20 cellular contexts compared by ENCODE assay signal in the genomic region with DNA sequence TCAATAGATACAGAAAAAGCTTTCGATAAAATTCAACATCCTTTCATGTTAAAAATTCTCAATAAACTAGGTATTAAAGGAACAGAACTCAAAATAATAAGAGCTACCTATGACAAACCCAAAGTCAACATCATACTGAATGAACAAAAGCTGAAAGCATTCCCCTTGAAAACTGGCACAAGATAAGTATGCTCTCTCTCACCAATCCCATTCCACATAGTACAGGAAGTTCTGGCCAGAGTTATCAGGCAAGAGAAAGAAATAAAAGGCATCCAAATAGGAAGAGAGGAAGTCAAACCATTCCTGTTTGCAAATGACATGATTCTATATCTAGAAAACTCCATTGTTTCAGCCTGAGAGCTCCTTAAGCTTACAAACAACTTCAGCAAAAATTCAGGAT.
DNase-seq lines count a peak whose midpoint lies in the region; ATAC-seq and TF ChIP-seq lines count a peak whose summit lies in the region.
"Had no signal": no experiment of that assay in that cellular context is flagged by ENCODE, and none has a peak within 500 bp of the region (broad histone marks: within the 10 kb centered on the region; RNA-seq: fewer than 3 reads in every experiment).

No MANE protein-coding gene starts in this region.

- DNase-seq in MCF 10A (ENCODE audit: unreplicated experiment), result no peak
- no peak for DNase-seq in breast epithelium (ENCODE audit: low spot score in 2 of 2)
- peak; percentile 78 to 85 for DNase-seq in dermis microvascular lymphatic vessel endothelial cell (ENCODE audit: low read depth in 2 of 2)
- DNase-seq in nephron progenitor cell, result no peak
- DNase-seq in NCI-H1436 treated with DMSO at 0.1 percent for 48 hours (lab: John Stamatoyannopoulos, UW), result no peak
- DNase-seq: 8988T; ACHN; AML-193; BE2C; CD4-positive, alpha-beta T cell; CD8-positive, alpha-beta memory T cell; DMS 273 treated with DMSO at 0.1 percent for 48 hours; DND-41; GM23248; H7; HCEC 1CT had no signal

- H3K4me3 ChIP-seq in breast epithelium, result no peak overlapping the region
- H3K4me3 ChIP-seq: A549; BLaER1 treated with 17β-estradiol and CSF1 and Interleukin-3, amounts not matched to agents 10 nM and 100 nM; GM23248 had no signal

- intact Hi-C loops in MCF 10A (cut with micrococcal nuclease) (no loop called here), breast epithelium (cut with DNase I; ENCODE audit: low total_unique reads) (no loop called here)

- H3K4me1 Mint-ChIP-seq in MCF 10A (ENCODE audit: insufficient read depth, unreplicated experiment) (peaks cover 6% of the 10 kb centered on the region), nephron progenitor cell (no peaks in the 10 kb centered on the region)
- H3K4me1 Mint-ChIP-seq: CD14-positive monocyte; CD8-positive, alpha-beta memory T cell had no signal

- BruUV-seq in MCF 10A (replicated peaks; lab: Mats Ljungman, UMichigan), result no TSS peak

- H3K9me3 Mint-ChIP-seq in MCF 10A (ENCODE audit: unreplicated experiment) (no peaks in the 10 kb centered on the region), nephron progenitor cell (no peaks in the 10 kb centered on the region)

- POLR2A ChIA-PET in MCF 10A (lab: Yijun Ruan, JAX), result interaction anchor here (0.6 kb wide), 1 partner anchor 29 kb away, joined by 3 read pairs; no protein-coding TSS in a partner anchor

- H3K27ac ChIP-seq in breast epithelium, result no peak overlapping the region
- H3K27ac ChIP-seq: A549, GM23248 had no signal

- peak overlapping the region; percentile 31 for H3K27ac Mint-ChIP-seq in MCF 10A (ENCODE audit: low read depth, unreplicated experiment)
- H3K27ac Mint-ChIP-seq in nephron progenitor cell, result peak overlapping the region; percentile 30
- H3K27ac Mint-ChIP-seq: CD14-positive monocyte; CD4-positive, alpha-beta T cell; CD8-positive, alpha-beta memory T cell had no signal

- no peaks in the 10 kb centered on the region for H3K36me3 ChIP-seq in breast epithelium
- H3K36me3 ChIP-seq: BE2C; BLaER1 treated with 17β-estradiol and CSF1 and Interleukin-3, amounts not matched to agents 10 nM and 100 nM had no signal

- H3K27me3 Mint-ChIP-seq in MCF 10A (ENCODE audit: insufficient read depth, unreplicated experiment) (no peaks in the 10 kb centered on the region), nephron progenitor cell (ENCODE audit: low read depth, poor library complexity) (peaks cover 7% of the 10 kb centered on the region)
- H3K27me3 Mint-ChIP-seq: CD4-positive, alpha-beta T cell; CD8-positive, alpha-beta memory T cell had no signal

- no peaks in the 10 kb centered on the region for H3K4me1 ChIP-seq in breast epithelium
- H3K4me1 ChIP-seq: A549, BE2C had no signal

- no peaks in the 10 kb centered on the region for H3K36me3 Mint-ChIP-seq in MCF 10A (ENCODE audit: insufficient read depth, unreplicated experiment)
- no peaks in the 10 kb centered on the region for H3K36me3 Mint-ChIP-seq in nephron progenitor cell (ENCODE audit: low read depth)
- H3K36me3 Mint-ChIP-seq: CD14-positive monocyte; CD8-positive, alpha-beta memory T cell had no signal

- H3K4me3 Mint-ChIP-seq in MCF 10A (ENCODE audit: unreplicated experiment), result no peak overlapping the region
- no peak overlapping the region for H3K4me3 Mint-ChIP-seq in nephron progenitor cell
- H3K4me3 Mint-ChIP-seq: CD14-positive monocyte; CD4-positive, alpha-beta T cell; CD8-positive, alpha-beta memory T cell had no signal

- no peak for ATAC-seq in HG03571 (IDR thresholded peaks at IDR 0.05; ENCODE audit: unreplicated experiment)
- ATAC-seq: A549 had no signal

- H3K9me3 ChIP-seq in breast epithelium, result no peaks in the 10 kb centered on the region
- H3K9me3 ChIP-seq: A549; BE2C; BLaER1 treated with 17β-estradiol and CSF1 and Interleukin-3, amounts not matched to agents 10 nM and 100 nM had no signal

- TF ChIP-seq POLR2A in breast epithelium (IDR thresholded peaks at IDR 0.05), result no peak

- TF ChIP-seq CTCF in MCF 10A (IDR thresholded peaks at IDR 0.05; ENCODE audit: unreplicated experiment) (no peak), breast epithelium (IDR thresholded peaks at IDR 0.05) (no peak), nephron progenitor cell (IDR thresholded peaks at IDR 0.05) (no peak)

- CTCF ChIA-PET in MCF 10A (lab: Yijun Ruan, JAX), result no interaction called here

- H3K27me3 ChIP-seq in breast epithelium, result no peaks in the 10 kb centered on the region
- H3K27me3 ChIP-seq: BE2C; BLaER1 treated with 17β-estradiol and CSF1 and Interleukin-3, amounts not matched to agents 10 nM and 100 nM had no signal

Comparison
In these comparisons a context has a peak if more than half of its experiments do, and no peak if none do; other contexts are left out.
1. DNase-seq: peak in dermis microvascular lymphatic vessel endothelial cell (2 of 2); none in MCF 10A (single experiment), breast epithelium (0 of 2), nephron progenitor cell (single experiment) and NCI-H1436 treated with DMSO at 0.1 percent for 48 hours (single experiment).